In the genomic region with DNA sequence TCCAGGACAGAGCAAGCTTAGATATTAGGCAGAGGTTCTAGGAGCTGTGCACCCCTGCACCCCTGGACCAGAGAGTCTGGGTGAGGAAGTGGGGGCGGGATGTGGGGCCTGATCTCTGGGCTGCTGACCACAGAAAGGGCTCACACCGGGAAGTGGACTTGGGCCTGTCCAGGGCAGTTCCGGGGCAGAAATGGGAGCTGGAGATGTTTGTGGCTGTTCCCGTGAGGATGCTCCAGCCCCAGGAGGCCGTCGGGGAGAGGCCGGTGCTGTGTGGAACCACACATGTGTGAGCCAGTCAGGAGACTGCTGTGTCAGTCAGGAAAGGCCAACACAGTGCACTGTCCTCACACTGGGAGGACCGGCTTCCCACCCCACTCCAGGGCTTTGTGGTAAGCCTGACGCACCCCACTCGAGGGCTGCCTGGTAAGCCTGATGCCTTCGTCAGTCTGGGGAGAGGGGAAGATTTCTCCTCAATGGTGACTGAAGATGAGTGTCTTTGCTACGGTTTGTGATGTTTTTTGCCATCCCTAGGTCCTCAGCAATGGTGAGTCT, we compare ENCODE assay signal across 31 cellular contexts.
"Had no signal": no experiment of that assay in that cellular context is flagged by ENCODE, and none has a peak within 500 bp of the region (broad histone marks: within the 10 kb centered on the region; RNA-seq: fewer than 3 reads in every experiment).

No MANE protein-coding gene starts in this region.

- DNase-seq: activated CD4-positive, alpha-beta T cell treated with anti-CD3 and anti-CD28 coated beads for 48 hours; activated CD4-positive, alpha-beta T cell treated with anti-CD3 and anti-CD28 coated beads, Interleukin-2, amount 50 U/mL, for 48 hours; activated CD8-positive, alpha-beta memory T cell treated with anti-CD3 and anti-CD28 coated beads for 24 hours; activated gamma-delta T cell treated with Interleukin-2 at 50 U/mL for 16 hours; adrenal gland; body of pancreas; cortex of kidney; effector memory CD8-positive, alpha-beta T cell; erythroblast; head of caudate nucleus; hippocampal formation; midbrain; naive thymus-derived CD4-positive, alpha-beta T cell; nucleus accumbens; stimulated activated CD4-positive, alpha-beta T cell treated with anti-CD3 and anti-CD28 coated beads, Interleukin-12 subunit alpha, Interleukin-12 subunit beta, amount 100 ng/mL, for 4 hours; stimulated activated CD4-positive, alpha-beta T cell treated with anti-CD3 and anti-CD28 coated beads, Interleukin-4, amount 100 ng/mL, for 1 hour; T-helper 9 cell had no signal

- H3K4me3 ChIP-seq: adrenal gland, body of pancreas, cardiac muscle cell, gastroesophageal sphincter, thoracic aorta, vagina had no signal

- H3K4me3 Mint-ChIP-seq: activated naive CD4-positive, alpha-beta T cell treated with anti-CD3 and anti-CD28 coated beads, Interleukin-2, amount 50 U/mL, for 24 hours; effector memory CD8-positive, alpha-beta T cell; memory B cell; naive thymus-derived CD4-positive, alpha-beta T cell; stimulated activated naive CD8-positive, alpha-beta T cell treated with anti-CD3 and anti-CD28 coated beads, Interleukin-15, Interleukin-2, amounts not matched to agents 100 ng/mL and 50 ng/mL, for 24 hours; T-helper 1 cell treated with Interleukin-12 subunit alpha and Interleukin-12 subunit beta and Interleukin-4 antibody, amounts not matched to agents 30 μg/mL and 1 μg/mL, for 36 hours; type B pancreatic cell had no signal

- H3K79me2 ChIP-seq: parathyroid adenoma had no signal

- H2AFZ ChIP-seq: parathyroid adenoma had no signal

- FAIRE-seq: keratinocyte, TTC549 had no signal

- H3K27me3 ChIP-seq: body of pancreas, cardiac muscle cell, vagina had no signal

- H3K9ac ChIP-seq: parathyroid adenoma had no signal

- H3K36me3 ChIP-seq: adrenal gland, cardiac muscle cell, gastroesophageal sphincter, thoracic aorta, vagina had no signal

- H3K27me3 Mint-ChIP-seq: stimulated activated naive CD8-positive, alpha-beta T cell treated with anti-CD3 and anti-CD28 coated beads, Interleukin-15, Interleukin-2, amounts not matched to agents 100 ng/mL and 50 ng/mL, for 24 hours had no signal

- H3K9me3 Mint-ChIP-seq: activated naive CD4-positive, alpha-beta T cell treated with anti-CD3 and anti-CD28 coated beads, Interleukin-2, amount 50 U/mL, for 24 hours; effector memory CD8-positive, alpha-beta T cell; memory B cell; stimulated activated naive CD8-positive, alpha-beta T cell treated with anti-CD3 and anti-CD28 coated beads, Interleukin-15, Interleukin-2, amounts not matched to agents 100 ng/mL and 50 ng/mL, for 24 hours; T-helper 1 cell treated with Interleukin-12 subunit alpha and Interleukin-12 subunit beta and Interleukin-4 antibody, amounts not matched to agents 30 μg/mL and 1 μg/mL, for 36 hours; type B pancreatic cell had no signal

- H3K9me3 ChIP-seq: adrenal gland, body of pancreas, gastroesophageal sphincter, thoracic aorta, vagina had no signal

- H3K27ac ChIP-seq: adrenal gland, body of pancreas, cardiac muscle cell, gastroesophageal sphincter, parathyroid adenoma, thoracic aorta, vagina, VCaP had no signal

- H3K4me1 ChIP-seq: adrenal gland, body of pancreas, gastroesophageal sphincter, parathyroid adenoma, vagina had no signal

- ATAC-seq: activated CD4-positive, CD25-positive, alpha-beta regulatory T cell treated with anti-CD3 and anti-CD28 coated beads, Interleukin-2, amount 50 U/mL, for 24 hours; body of pancreas; effector memory CD8-positive, alpha-beta T cell; gastroesophageal sphincter; naive thymus-derived CD4-positive, alpha-beta T cell had no signal

- H3K36me3 Mint-ChIP-seq: activated naive CD4-positive, alpha-beta T cell treated with anti-CD3 and anti-CD28 coated beads, Interleukin-2, amount 50 U/mL, for 24 hours; memory B cell; naive thymus-derived CD4-positive, alpha-beta T cell; type B pancreatic cell had no signal

- H3K27ac Mint-ChIP-seq: activated naive CD4-positive, alpha-beta T cell treated with anti-CD3 and anti-CD28 coated beads, Interleukin-2, amount 50 U/mL, for 24 hours; effector memory CD8-positive, alpha-beta T cell; memory B cell; naive thymus-derived CD4-positive, alpha-beta T cell; stimulated activated naive CD8-positive, alpha-beta T cell treated with anti-CD3 and anti-CD28 coated beads, Interleukin-15, Interleukin-2, amounts not matched to agents 100 ng/mL and 50 ng/mL, for 24 hours; T-helper 1 cell treated with Interleukin-12 subunit alpha and Interleukin-12 subunit beta and Interleukin-4 antibody, amounts not matched to agents 30 μg/mL and 1 μg/mL, for 36 hours; type B pancreatic cell had no signal

- H3K4me1 Mint-ChIP-seq: activated naive CD4-positive, alpha-beta T cell treated with anti-CD3 and anti-CD28 coated beads, Interleukin-2, amount 50 U/mL, for 24 hours; memory B cell; naive thymus-derived CD4-positive, alpha-beta T cell had no signal
